8 cellular contexts compared by ENCODE assay signal in the genomic region with DNA sequence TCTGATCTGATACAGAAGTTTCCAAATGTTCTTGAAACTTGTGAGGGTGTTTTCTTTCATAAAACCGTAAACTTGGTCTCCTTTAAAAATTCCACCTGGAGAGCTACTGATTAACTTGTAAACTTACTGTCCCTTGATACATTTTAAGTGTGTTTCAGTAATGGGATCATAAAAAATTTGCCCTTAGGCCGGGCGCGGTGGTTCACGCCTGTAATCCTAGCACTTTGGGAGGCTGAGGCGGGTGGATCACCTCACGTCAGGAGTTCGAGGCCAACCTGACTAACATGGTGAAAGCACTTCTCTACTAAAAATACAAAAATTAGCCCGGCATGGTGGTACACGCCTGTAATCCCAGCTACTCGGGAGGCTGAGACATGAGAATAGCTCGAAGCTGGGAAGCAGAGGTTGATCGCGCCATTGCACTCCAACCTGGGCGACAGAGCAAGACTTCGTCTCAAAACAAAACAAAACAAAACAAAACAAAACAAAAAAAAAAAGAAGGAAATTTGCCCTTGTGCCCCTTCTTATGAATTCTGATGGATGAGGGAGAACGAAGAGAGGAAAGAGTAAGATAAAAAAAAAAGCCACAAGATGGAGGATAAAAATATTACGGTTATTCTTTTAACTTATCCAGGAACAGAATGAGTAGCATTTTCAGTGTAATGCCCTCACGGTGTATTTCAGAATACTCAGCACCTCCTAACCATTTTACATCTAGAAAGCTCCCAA. TPM values are rescaled to one million over a fixed set of nuclear protein-coding genes. Genes with fewer than 3 reads are reported as not detected.
DNase-seq lines count a peak whose midpoint lies in the region; TF ChIP-seq lines count a peak whose summit lies in the region.

No MANE protein-coding gene starts in this region.

- peaks cover 16% of the 10 kb centered on the region for H3K27me3 Mint-ChIP-seq in activated CD4-positive, alpha-beta T cell treated with anti-CD3 and anti-CD28 coated beads, Interleukin-2, amount 10 ng/mL, durations not matched to agents 7 days and 5 days

- TF ChIP-seq RAD21 in liver (IDR thresholded peaks at IDR 0.05): no peak

- H3K4me3 ChIP-seq in adipocyte (ENCODE audit: low read length): peak overlapping the region; percentile 81
- peak overlapping the region; percentile 19 to 45 (median 29) for H3K4me3 ChIP-seq in liver (ENCODE audit: low read depth in 1 of 3, low read length in 3 of 3)
- H3K4me3 ChIP-seq in thymus (ENCODE audit: low read length): peak overlapping the region; percentile 29
- H3K4me3 ChIP-seq in lower leg skin (ENCODE audit: low read depth, poor library complexity, severe bottlenecking): no peak overlapping the region

- H3K27ac ChIP-seq in liver (ENCODE audit: low read depth in 1 of 2, low read length in 2 of 2) (peak overlapping the region; percentile 13 to 49), thymus (ENCODE audit: low read depth) (no peak overlapping the region)

- H3K9me3 Mint-ChIP-seq in activated CD4-positive, alpha-beta T cell treated with anti-CD3 and anti-CD28 coated beads, Interleukin-2, amount 10 ng/mL, durations not matched to agents 7 days and 5 days: peaks cover 3% of the 10 kb centered on the region

- peak overlapping the region; percentile 64 for H3K4me3 Mint-ChIP-seq in activated CD4-positive, alpha-beta T cell treated with anti-CD3 and anti-CD28 coated beads, Interleukin-2, amount 10 ng/mL, durations not matched to agents 7 days and 5 days

- H3K36me3 Mint-ChIP-seq in activated CD4-positive, alpha-beta T cell treated with anti-CD3 and anti-CD28 coated beads, Interleukin-2, amount 10 ng/mL, durations not matched to agents 7 days and 5 days (ENCODE audit: low read depth): peaks cover 2% of the 10 kb centered on the region

- no peaks in the 10 kb centered on the region for H3K9me3 ChIP-seq in adipocyte (ENCODE audit: control insufficient read depth, low read length)
- H3K9me3 ChIP-seq in liver (ENCODE audit: control insufficient read depth in 4 of 4, low read length in 3 of 4): no peaks in the 10 kb centered on the region
- H3K9me3 ChIP-seq in thymus (ENCODE audit: control insufficient read depth): no peaks in the 10 kb centered on the region

- 54% methylated on average over 19 of the region's 19 CpGs for WGBS in liver
- WGBS in thymus: 80% methylated on average over 19 of the region's 19 CpGs
- 66% methylated on average over 19 of the region's 19 CpGs for WGBS in lower leg skin, 2 donors

- H3K9ac ChIP-seq in adipocyte (ENCODE audit: low read length) (peak overlapping the region; percentile 82), liver (ENCODE audit: low read depth in 1 of 2, low read length in 2 of 2) (peak overlapping the region; percentile 33 to 76)

- H3K36me3 ChIP-seq in adipocyte (ENCODE audit: control insufficient read depth, insufficient read depth, low read length, severe bottlenecking) (no peaks in the 10 kb centered on the region), liver (ENCODE audit: control insufficient read depth in 4 of 4, insufficient read depth in 3 of 4, low read depth in 1 of 4, low read length in 3 of 4) (no peaks in the 10 kb centered on the region), thymus (ENCODE audit: control insufficient read depth, insufficient read depth) (no peaks in the 10 kb centered on the region)

- POLR2A ChIA-PET in activated CD4-positive, alpha-beta T cell treated with anti-CD3 and anti-CD28 coated beads, Interleukin-2, amount 10 ng/mL, durations not matched to agents 7 days and 5 days (lab: Charles Lee): interaction anchor here (0.5 kb wide), 1 partner anchor 37 kb away, joined by 3 read pairs; no protein-coding TSS in a partner anchor

- peaks cover 6% of the 10 kb centered on the region for H3K27me3 ChIP-seq in adipocyte (replicated peaks; ENCODE audit: control insufficient read depth, insufficient read depth, low read length)
- no peaks in the 10 kb centered on the region for H3K27me3 ChIP-seq in liver (ENCODE audit: control insufficient read depth in 4 of 4, insufficient read depth in 4 of 4, low read length in 3 of 4)
- no peaks in the 10 kb centered on the region for H3K27me3 ChIP-seq in thymus (ENCODE audit: control insufficient read depth, insufficient read depth)

- H3K4me1 ChIP-seq in adipocyte (ENCODE audit: control insufficient read depth, insufficient read depth, low read length) (peaks cover 20% of the 10 kb centered on the region), liver (ENCODE audit: control insufficient read depth in 4 of 4, insufficient read depth in 4 of 4, low read length in 3 of 4) (peaks cover 6 to 33% (median 17%) of the 10 kb centered on the region in 4 donors), thymus (ENCODE audit: control insufficient read depth, insufficient read depth, low read length) (no peaks in the 10 kb centered on the region)

- CTCF ChIA-PET in activated CD4-positive, alpha-beta T cell treated with anti-CD3 and anti-CD28 coated beads, Interleukin-2, amount 10 ng/mL, durations not matched to agents 7 days and 5 days (lab: Charles Lee): interaction anchor here (0.6 to 1.8 kb wide), 9 partner anchors 10 to 257 kb away, joined by 3 to 14 read pairs (median 3); no protein-coding TSS in a partner anchor

- TF ChIP-seq CTCF in liver (IDR thresholded peaks at IDR 0.05; ENCODE audit: low read depth, low read length, missing input control) (no peak), lower leg skin (IDR thresholded peaks at IDR 0.05) (no peak)

- intact Hi-C loops in lower leg skin (cut with DNase I; ENCODE audit: low total_unique reads): loop anchor here (5.0 kb wide), 1 partner anchor 194 kb away; no protein-coding TSS in a partner anchor

- DNase-seq in activated CD4-positive, alpha-beta T cell treated with anti-CD3 and anti-CD28 coated beads, Interleukin-2, amount 10 ng/mL, durations not matched to agents 7 days and 5 days: no peak
- no peak for DNase-seq in activated CD4-positive, alpha-beta T cell treated with anti-CD3 and anti-CD28 coated beads for 1 hour
- DNase-seq in adipocyte (ENCODE audit: low read depth): no peak
- no peak for DNase-seq in lower leg skin (ENCODE audit: low spot score in 2 of 2)
- DNase-seq in NCI-H187 (lab: John Stamatoyannopoulos, UW): no peak
- no peak for DNase-seq in pons (ENCODE audit: low spot score)

- H3K27ac Mint-ChIP-seq in activated CD4-positive, alpha-beta T cell treated with anti-CD3 and anti-CD28 coated beads, Interleukin-2, amount 10 ng/mL, durations not matched to agents 7 days and 5 days: peak overlapping the region; percentile 56

- TF ChIP-seq POLR2A in lower leg skin (IDR thresholded peaks at IDR 0.05): no peak

- H3K4me1 Mint-ChIP-seq in activated CD4-positive, alpha-beta T cell treated with anti-CD3 and anti-CD28 coated beads, Interleukin-2, amount 10 ng/mL, durations not matched to agents 7 days and 5 days: peaks cover 46% of the 10 kb centered on the region

TF ChIP-seq in liver, 16 proteins besides CTCF, POLR2A, EP300 and RAD21:
- TF ChIP-seq YY1 (IDR thresholded peaks at IDR 0.05): peak; percentile 79
- TF ChIP-seq, protein P1, sequence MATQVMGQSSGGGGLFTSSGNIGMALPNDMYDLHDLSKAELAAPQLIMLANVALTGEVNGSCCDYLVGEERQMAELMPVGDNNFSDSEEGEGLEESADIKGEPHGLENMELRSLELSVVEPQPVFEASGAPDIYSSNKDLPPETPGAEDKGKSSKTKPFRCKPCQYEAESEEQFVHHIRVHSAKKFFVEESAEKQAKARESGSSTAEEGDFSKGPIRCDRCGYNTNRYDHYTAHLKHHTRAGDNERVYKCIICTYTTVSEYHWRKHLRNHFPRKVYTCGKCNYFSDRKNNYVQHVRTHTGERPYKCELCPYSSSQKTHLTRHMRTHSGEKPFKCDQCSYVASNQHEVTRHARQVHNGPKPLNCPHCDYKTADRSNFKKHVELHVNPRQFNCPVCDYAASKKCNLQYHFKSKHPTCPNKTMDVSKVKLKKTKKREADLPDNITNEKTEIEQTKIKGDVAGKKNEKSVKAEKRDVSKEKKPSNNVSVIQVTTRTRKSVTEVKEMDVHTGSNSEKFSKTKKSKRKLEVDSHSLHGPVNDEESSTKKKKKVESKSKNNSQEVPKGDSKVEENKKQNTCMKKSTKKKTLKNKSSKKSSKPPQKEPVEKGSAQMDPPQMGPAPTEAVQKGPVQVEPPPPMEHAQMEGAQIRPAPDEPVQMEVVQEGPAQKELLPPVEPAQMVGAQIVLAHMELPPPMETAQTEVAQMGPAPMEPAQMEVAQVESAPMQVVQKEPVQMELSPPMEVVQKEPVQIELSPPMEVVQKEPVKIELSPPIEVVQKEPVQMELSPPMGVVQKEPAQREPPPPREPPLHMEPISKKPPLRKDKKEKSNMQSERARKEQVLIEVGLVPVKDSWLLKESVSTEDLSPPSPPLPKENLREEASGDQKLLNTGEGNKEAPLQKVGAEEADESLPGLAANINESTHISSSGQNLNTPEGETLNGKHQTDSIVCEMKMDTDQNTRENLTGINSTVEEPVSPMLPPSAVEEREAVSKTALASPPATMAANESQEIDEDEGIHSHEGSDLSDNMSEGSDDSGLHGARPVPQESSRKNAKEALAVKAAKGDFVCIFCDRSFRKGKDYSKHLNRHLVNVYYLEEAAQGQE (IDR thresholded peaks at IDR 0.05): no peak

RNA-seq across cellular contexts. Expression of a gene that starts 32.1 kb away (rescaled TPM):
- 10 to 100 TPM; 12.7 to 14.1 TPM for total RNA-seq in activated CD4-positive, alpha-beta T cell treated with anti-CD3 and anti-CD28 coated beads, Interleukin-2, amount 10 ng/mL, durations not matched to agents 7 days and 5 days
- total RNA-seq in liver: 10 to 100 TPM in 1 of 2 donors, 1 to 10 TPM in 1; 7.3 to 10.2 TPM
- 1 to 10 TPM; 1.3 to 1.8 TPM for polyA plus RNA-seq in liver
- 5.9 TPM for polyA plus RNA-seq in thymus
- total RNA-seq in lower leg skin: 10 to 100 TPM; 13.6 to 18.2 (median 15.2) TPM
